In the genomic region with DNA sequence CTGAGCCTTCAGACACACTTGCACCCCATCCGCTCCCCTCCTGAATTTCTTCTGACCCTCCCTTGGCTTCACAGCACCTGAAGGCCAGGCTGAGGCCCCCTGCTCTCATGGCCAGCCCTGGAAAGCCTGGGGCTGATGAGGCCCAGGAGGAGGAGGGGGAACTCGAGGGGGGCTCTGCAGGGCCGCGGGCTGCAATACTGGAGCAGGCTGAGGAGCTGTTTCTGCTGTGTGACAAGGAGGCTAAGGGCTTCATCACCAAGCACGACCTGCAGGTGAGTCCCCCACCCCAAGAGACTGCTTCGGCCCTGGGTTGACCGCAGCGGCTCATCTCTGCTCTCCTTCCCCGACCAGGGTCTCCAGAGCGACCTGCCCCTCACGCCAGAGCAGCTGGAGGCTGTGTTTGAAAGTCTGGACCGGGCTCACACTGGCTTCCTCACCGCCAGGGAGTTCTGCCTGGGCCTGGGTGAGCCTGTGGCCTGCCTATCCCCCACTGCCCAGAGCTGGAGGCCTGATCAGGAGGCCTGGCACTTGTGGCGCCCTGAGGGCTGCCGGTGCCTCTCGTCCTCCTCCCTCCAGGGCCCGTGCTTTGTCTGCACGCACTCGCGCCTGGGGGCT, we compare ENCODE assay signal across 1 cellular context.
A peak's percentile ranks its signal among the peaks of the same experiment; 100 is the strongest.
TF ChIP-seq lines count a peak whose summit lies in the region.

No MANE protein-coding gene starts in this region.

TF ChIP-seq in K562, 482 proteins besides CTCF, POLR2A, EP300 and RAD21:
- TF ChIP-seq JUN (IDR thresholded peaks at IDR 0.05; ENCODE audit: borderline replicate concordance, low read depth, low read length) (no peak), JUN (CRISPR knock-in tag; IDR thresholded peaks at IDR 0.05; ENCODE audit: borderline replicate concordance) (no peak), POLR2G (IDR thresholded peaks at IDR 0.05; ENCODE audit: low read depth, low read length) (peak; percentile 39; the same call in 1 of the 2 replicates)
- TF ChIP-seq, protein P1, sequence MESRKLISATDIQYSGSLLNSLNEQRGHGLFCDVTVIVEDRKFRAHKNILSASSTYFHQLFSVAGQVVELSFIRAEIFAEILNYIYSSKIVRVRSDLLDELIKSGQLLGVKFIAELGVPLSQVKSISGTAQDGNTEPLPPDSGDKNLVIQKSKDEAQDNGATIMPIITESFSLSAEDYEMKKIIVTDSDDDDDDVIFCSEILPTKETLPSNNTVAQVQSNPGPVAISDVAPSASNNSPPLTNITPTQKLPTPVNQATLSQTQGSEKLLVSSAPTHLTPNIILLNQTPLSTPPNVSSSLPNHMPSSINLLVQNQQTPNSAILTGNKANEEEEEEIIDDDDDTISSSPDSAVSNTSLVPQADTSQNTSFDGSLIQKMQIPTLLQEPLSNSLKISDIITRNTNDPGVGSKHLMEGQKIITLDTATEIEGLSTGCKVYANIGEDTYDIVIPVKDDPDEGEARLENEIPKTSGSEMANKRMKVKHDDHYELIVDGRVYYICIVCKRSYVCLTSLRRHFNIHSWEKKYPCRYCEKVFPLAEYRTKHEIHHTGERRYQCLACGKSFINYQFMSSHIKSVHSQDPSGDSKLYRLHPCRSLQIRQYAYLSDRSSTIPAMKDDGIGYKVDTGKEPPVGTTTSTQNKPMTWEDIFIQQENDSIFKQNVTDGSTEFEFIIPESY (CRISPR knock-in tag; IDR thresholded peaks at IDR 0.05) = peak; percentile 70; the same call in 1 of the 2 replicates
- TF ChIP-seq, protein P2, sequence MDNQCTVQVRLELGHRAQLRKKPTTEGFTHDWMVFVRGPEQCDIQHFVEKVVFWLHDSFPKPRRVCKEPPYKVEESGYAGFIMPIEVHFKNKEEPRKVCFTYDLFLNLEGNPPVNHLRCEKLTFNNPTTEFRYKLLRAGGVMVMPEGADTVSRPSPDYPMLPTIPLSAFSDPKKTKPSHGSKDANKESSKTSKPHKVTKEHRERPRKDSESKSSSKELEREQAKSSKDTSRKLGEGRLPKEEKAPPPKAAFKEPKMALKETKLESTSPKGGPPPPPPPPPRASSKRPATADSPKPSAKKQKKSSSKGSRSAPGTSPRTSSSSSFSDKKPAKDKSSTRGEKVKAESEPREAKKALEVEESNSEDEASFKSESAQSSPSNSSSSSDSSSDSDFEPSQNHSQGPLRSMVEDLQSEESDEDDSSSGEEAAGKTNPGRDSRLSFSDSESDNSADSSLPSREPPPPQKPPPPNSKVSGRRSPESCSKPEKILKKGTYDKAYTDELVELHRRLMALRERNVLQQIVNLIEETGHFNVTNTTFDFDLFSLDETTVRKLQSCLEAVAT (IDR thresholded peaks at IDR 0.05) = no peak
